9 cellular contexts compared by ENCODE assay signal in genomic region chr10:97849101-97849490, GRCh38. TPM values are rescaled to one million over a fixed set of nuclear protein-coding genes. Genes with fewer than 3 reads are reported as not detected.
A peak's percentile ranks its signal among the peaks of the same experiment; 100 is the strongest.
DNase-seq lines count a peak whose midpoint lies in the region; ATAC-seq and TF ChIP-seq lines count a peak whose summit lies in the region.
"Had no signal": no experiment of that assay in that cellular context is flagged by ENCODE, and none has a peak within 500 bp of the region (broad histone marks: within the 10 kb centered on the region; RNA-seq: fewer than 3 reads in every experiment).

No MANE protein-coding gene starts in this region.

- H3K4me3 Mint-ChIP-seq in brain = peak overlapping the region; percentile 81 to 91 (median 86)
- H3K4me3 Mint-ChIP-seq in neural crest cell = peak overlapping the region; percentile 76

- no peak overlapping the region for H4K8ac ChIP-seq in neuronal stem cell (ENCODE audit: low read depth, low read length)

- no peaks in the 10 kb centered on the region for H3K9me3 Mint-ChIP-seq in brain
- no peaks in the 10 kb centered on the region for H3K9me3 Mint-ChIP-seq in neural crest cell

- no peak overlapping the region for H2AK5ac ChIP-seq in neuronal stem cell (ENCODE audit: low read depth, low read length)

- peak overlapping the region; percentile 46; the same call in 1 of the 2 replicates for H3K9ac ChIP-seq in ES-I3 (ENCODE audit: low read depth, low read length)
- no peak overlapping the region for H3K9ac ChIP-seq in neuronal stem cell (ENCODE audit: low read depth, low read length, poor library complexity)

- no peaks in the 10 kb centered on the region for H3K79me1 ChIP-seq in neuronal stem cell (ENCODE audit: low read depth, low read length)

- no peaks in the 10 kb centered on the region for H3K36me3 ChIP-seq in ES-I3 (ENCODE audit: insufficient read depth, low read length)
- H3K36me3 ChIP-seq in neuronal stem cell (replicated peaks in 1 of 2; ENCODE audit: control insufficient read depth in 2 of 2, insufficient read depth in 2 of 2, low read length in 2 of 2) = no peaks in the 10 kb centered on the region

- H2AFZ ChIP-seq in neuronal stem cell (ENCODE audit: low read length) = no peak overlapping the region

- no peak overlapping the region for H2BK15ac ChIP-seq in neuronal stem cell (ENCODE audit: low read length)

- H3K27ac ChIP-seq in neuronal stem cell (replicated peaks; ENCODE audit: low read length) = no peak overlapping the region

- H2BK12ac ChIP-seq in neuronal stem cell (ENCODE audit: low read length) = no peak overlapping the region

- H2BK5ac ChIP-seq in neuronal stem cell (ENCODE audit: low read length) = no peak overlapping the region

- peaks cover 53% of the 10 kb centered on the region for H3K27me3 Mint-ChIP-seq in brain
- peaks cover 58% of the 10 kb centered on the region for H3K27me3 Mint-ChIP-seq in neural crest cell (ENCODE audit: low read depth)

- no peak overlapping the region for H3K14ac ChIP-seq in neuronal stem cell (ENCODE audit: low read length)

- H3K36me3 Mint-ChIP-seq in brain (no peaks in the 10 kb centered on the region), neural crest cell (ENCODE audit: low read depth) (no peaks in the 10 kb centered on the region)

- H3K9me3 ChIP-seq in ES-I3 (ENCODE audit: control insufficient read depth, insufficient read depth, low read length) (no peaks in the 10 kb centered on the region), neuronal stem cell (replicated peaks in 1 of 2; ENCODE audit: control insufficient read depth in 2 of 2, insufficient read depth in 1 of 2, low read depth in 1 of 2, low read length in 2 of 2) (peaks cover 0 to 3% of the 10 kb centered on the region in 2 donors)

- no peak overlapping the region for H3K4me3 ChIP-seq in neuronal stem cell (ENCODE audit: low read length in 2 of 2)

- H3K4me1 Mint-ChIP-seq in brain (peaks cover 35% of the 10 kb centered on the region), neural crest cell (peaks cover 5% of the 10 kb centered on the region)

- H2BK120ac ChIP-seq in neuronal stem cell (ENCODE audit: low read depth, low read length) = no peak overlapping the region

- no peak overlapping the region for H3K4ac ChIP-seq in neuronal stem cell (ENCODE audit: low read length)

- in situ Hi-C loops in GM13977 (cut with MboI; ENCODE audit: low pct_unique_long_range_greater_than_20kb, low sequenced_read_pairs, unreplicated experiment) = no loop called here

- H3K27me3 ChIP-seq in neuronal stem cell (ENCODE audit: control insufficient read depth in 3 of 3, insufficient read depth in 3 of 3, low read depth in 1 of 3, low read length in 3 of 3) = peaks cover 0 to 35% (median 32%) of the 10 kb centered on the region in 3 experiments

- H3K4me1 ChIP-seq in ES-I3 (ENCODE audit: insufficient read depth, low read length) = no peaks in the 10 kb centered on the region
- H3K4me1 ChIP-seq in neuronal stem cell (ENCODE audit: control insufficient read depth in 2 of 2, insufficient read depth in 1 of 2, low read depth in 1 of 2, low read length in 2 of 2) = peaks cover 0 to 3% of the 10 kb centered on the region in 2 donors

- no peak overlapping the region for H3K4me2 ChIP-seq in neuronal stem cell (ENCODE audit: insufficient read depth, low read length, poor library complexity, severe bottlenecking)

- no peak overlapping the region for H3K18ac ChIP-seq in neuronal stem cell (ENCODE audit: low read length)

- H4K91ac ChIP-seq in neuronal stem cell (ENCODE audit: low read depth, low read length, poor library complexity) = no peak overlapping the region

- H3K27ac Mint-ChIP-seq in brain (peak overlapping the region; percentile 23 to 95 (median 88)), neural crest cell (ENCODE audit: unreplicated experiment) (no peak overlapping the region)

- DNase-seq in NCI-H2107 treated with DMSO at 0.1 percent for 48 hours (lab: John Stamatoyannopoulos, UW; ENCODE audit: unreplicated experiment) = peak; percentile 87
- no peak for DNase-seq in neural crest cell (ENCODE audit: low read depth, low spot score)
- no peak for DNase-seq in anterior cingulate cortex (lab: John Stamatoyannopoulos, UW)
- no peak for DNase-seq in neuronal stem cell (ENCODE audit: low spot score)
- no peak for DNase-seq in GM13977 (ENCODE audit: low spot score)

- TF ChIP-seq CTCF in brain (conservative IDR thresholded peaks at IDR 0.05) (no peak), neural crest cell (conservative IDR thresholded peaks at IDR 0.05) (no peak), GM13977 (IDR thresholded peaks at IDR 0.05; ENCODE audit: extremely low read depth, insufficient read depth, missing control alignments) (no peak)

- no CpG with 5 or more reads among the region's 8 CpGs for WGBS in neuronal stem cell (ENCODE audit: extremely low coverage in 2 of 2, insufficient read length in 2 of 2, insufficient replicate concordance in 1 of 2), 2 donors

- no peak overlapping the region for H3K23ac ChIP-seq in neuronal stem cell (ENCODE audit: low read depth, low read length, poor library complexity)

- ATAC-seq in GM18861 (IDR thresholded peaks at IDR 0.05; ENCODE audit: unreplicated experiment) = no peak

RNA-seq across cellular contexts. Expression of gene GOLGA7B, which starts 0.5 kb away (rescaled TPM):
- 10.7 TPM for polyA plus RNA-seq in brain (ENCODE audit: insufficient read depth, low read depth, low replicate concordance)
- 0.30 and 0.36 TPM in 2 replicates for total RNA-seq in neural crest cell
- under 0.01 TPM for polyA plus RNA-seq in neuronal stem cell (2013, experiment 1 of 2)
- polyA plus RNA-seq in neuronal stem cell (2013, experiment 2 of 2) = 0.01 TPM
- polyA plus RNA-seq: fibroblast of lung had no signal
